24 cellular contexts compared by ENCODE assay signal in the genomic region with DNA sequence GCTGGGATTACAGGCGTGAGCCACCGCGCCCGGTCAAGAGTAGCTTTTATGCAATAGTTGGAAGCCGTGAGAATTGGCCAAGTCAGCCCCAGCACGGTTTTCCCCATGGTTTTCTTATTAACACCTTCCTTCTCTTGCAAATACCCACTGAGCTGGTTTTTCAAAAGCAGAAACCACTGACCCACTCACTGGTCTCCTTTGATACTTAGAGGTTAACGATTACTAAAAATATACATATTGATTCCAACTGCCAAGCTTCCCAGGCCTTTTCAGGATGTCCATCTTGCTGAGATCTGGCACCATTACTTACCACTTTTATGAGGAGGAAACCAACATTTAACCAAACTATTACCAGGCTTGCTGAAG. TPM values are rescaled to one million over a fixed set of nuclear protein-coding genes. Genes with fewer than 3 reads are reported as not detected.
DNase-seq lines count a peak whose midpoint lies in the region; ATAC-seq, FAIRE-seq and TF ChIP-seq lines count a peak whose summit lies in the region.
"Had no signal": no experiment of that assay in that cellular context is flagged by ENCODE, and none has a peak within 500 bp of the region (broad histone marks: within the 10 kb centered on the region; RNA-seq: fewer than 3 reads in every experiment).

No MANE protein-coding gene starts in this region.

- no peak for TF ChIP-seq POLR2A in GM12891 (IDR thresholded peaks at IDR 0.05; ENCODE audit: low read depth, low read length)

- no peaks in the 10 kb centered on the region for H3K27me3 ChIP-seq in effector memory CD4-positive, alpha-beta T cell (replicated peaks; ENCODE audit: control insufficient read depth, insufficient read depth, low read length, poor library complexity, severe bottlenecking)
- H3K27me3 ChIP-seq: colonic mucosa, testis, uterus had no signal

- H3K9me3 ChIP-seq in SK-N-MC (ENCODE audit: low read depth, low read length) = no peaks in the 10 kb centered on the region
- no peaks in the 10 kb centered on the region for H3K9me3 ChIP-seq in effector memory CD4-positive, alpha-beta T cell (ENCODE audit: control insufficient read depth, low read length)
- H3K9me3 ChIP-seq: colonic mucosa, testis, uterus had no signal

- H3K27ac ChIP-seq in SK-N-MC = peak overlapping the region; percentile 73
- H3K27ac ChIP-seq in effector memory CD4-positive, alpha-beta T cell (ENCODE audit: insufficient read depth, low read length, poor library complexity, severe bottlenecking) = no peak overlapping the region
- H3K27ac ChIP-seq: colonic mucosa, GM23248, skin epidermis, testis, uterus had no signal

- DNase-seq in GM12891 (ENCODE audit: insufficient read length, low spot score) (no peak), GM19239 (ENCODE audit: insufficient read length, low spot score) (no peak), SK-N-MC (ENCODE audit: low read depth, low spot score) (no peak), cerebellar cortex (ENCODE audit: low spot score) (no peak), NCI-H446 treated with DMSO at 0.1 percent for 48 hours (lab: John Stamatoyannopoulos, UW) (no peak), NCI-H1694 (lab: John Stamatoyannopoulos, UW) (no peak)
- DNase-seq in effector memory CD4-positive, alpha-beta T cell = no peak
- DNase-seq: activated B cell treated with CpG ODN at 0.5 μM for 24 hours, activated gamma-delta T cell, C1 segment of cervical spinal cord, Calu3, colonic mucosa, GM23248, KG1, kidney glomerular epithelial cell, NCI-H1930, NCI-H2227 treated with DMSO at 0.1 percent for 48 hours, NCI-H748 treated with DMSO at 0.1 percent for 48 hours, T1000, testis, uterus had no signal

- H3K4me3 ChIP-seq in SK-N-MC = no peak overlapping the region
- no peak overlapping the region for H3K4me3 ChIP-seq in effector memory CD4-positive, alpha-beta T cell (ENCODE audit: insufficient read depth, low read depth, low read length, poor library complexity, severe bottlenecking)
- H3K4me3 ChIP-seq: colonic mucosa, GM23248, lung, skin epidermis, testis, uterus had no signal

- no peaks in the 10 kb centered on the region for H3K4me1 ChIP-seq in effector memory CD4-positive, alpha-beta T cell (ENCODE audit: control insufficient read depth, insufficient read depth, low read length, poor library complexity, severe bottlenecking)
- H3K4me1 ChIP-seq: colonic mucosa, testis, uterus had no signal

- FAIRE-seq in GM12891 (lab: Jason Lieb, UNC) (peak; percentile 66), GM19239 (lab: Jason Lieb, UNC) (peak; percentile 70)

- H3K36me3 ChIP-seq in SK-N-MC (ENCODE audit: insufficient read depth, low read length) = no peaks in the 10 kb centered on the region
- no peaks in the 10 kb centered on the region for H3K36me3 ChIP-seq in effector memory CD4-positive, alpha-beta T cell (ENCODE audit: control insufficient read depth, insufficient read depth, low read length)
- H3K36me3 ChIP-seq: colonic mucosa, uterus had no signal

- ATAC-seq in HG02798 (IDR thresholded peaks at IDR 0.05; ENCODE audit: poor library complexity, unreplicated experiment) = peak; percentile 29

- H3K9ac ChIP-seq in SK-N-MC (ENCODE audit: insufficient read length) = no peak overlapping the region
- H3K9ac ChIP-seq: GM23248 had no signal

TF ChIP-seq in GM12891, 5 proteins besides CTCF, POLR2A, EP300 and RAD21:
- no peak for TF ChIP-seq TAF1 (IDR thresholded peaks at IDR 0.05; ENCODE audit: low read depth, low read length)
- no peak for TF ChIP-seq PAX5 (IDR thresholded peaks at IDR 0.05; ENCODE audit: insufficient read depth, low read length, severe bottlenecking)
- TF ChIP-seq POLR2AphosphoS5 (IDR thresholded peaks at IDR 0.05; ENCODE audit: low read depth, low read length) = no peak
- no peak for TF ChIP-seq SPI1 (IDR thresholded peaks at IDR 0.05; ENCODE audit: low read depth, low read length)
- TF ChIP-seq POU2F2 (IDR thresholded peaks at IDR 0.05; ENCODE audit: low read depth, low read length) = no peak

RNA-seq across cellular contexts. Expression of a gene that starts 25.9 kb away (rescaled TPM):
- polyA plus RNA-seq in GM12891 (2012; ENCODE audit: low read depth, missing spikeins) = 156 TPM
